Comparison of ENCODE assay signal across 15 cellular contexts in the genomic region with DNA sequence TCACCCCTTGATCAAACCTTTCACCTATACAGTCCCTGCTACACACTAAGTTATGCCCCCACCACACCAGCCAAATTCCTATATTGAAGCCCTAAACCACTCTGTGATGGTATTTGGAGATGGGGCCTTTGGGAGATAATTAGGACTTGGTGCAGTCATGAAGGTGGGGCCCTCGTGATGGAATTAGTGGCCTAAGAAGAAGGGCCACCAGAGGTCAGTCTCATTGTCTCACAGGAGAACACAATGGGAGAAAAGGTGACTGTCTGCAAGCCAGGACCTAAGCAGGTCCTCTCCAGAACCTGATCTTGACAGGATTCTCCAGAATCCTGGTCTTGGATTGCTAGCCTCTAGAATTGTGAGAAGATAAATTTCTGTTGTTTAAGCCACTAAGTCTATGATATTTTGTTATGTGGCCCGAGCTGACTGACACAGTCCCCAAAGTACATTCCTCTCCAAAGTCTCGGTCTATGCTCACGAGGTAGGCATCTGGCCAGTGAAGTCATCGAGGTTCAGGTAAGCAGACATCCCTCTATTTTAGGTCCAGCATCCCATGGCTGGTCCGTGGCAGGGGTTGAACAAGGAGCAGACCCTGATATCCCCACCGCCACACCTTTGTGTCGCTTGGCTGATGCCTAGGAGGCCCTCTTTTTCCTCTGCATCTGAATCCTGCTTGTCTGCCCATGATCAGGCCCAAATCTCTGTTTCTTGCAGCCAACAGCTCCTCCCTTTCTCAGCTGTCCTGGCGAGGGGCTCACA.
A peak's percentile ranks its signal among the peaks of the same experiment; 100 is the strongest.
DNase-seq lines count a peak whose midpoint lies in the region; ATAC-seq, FAIRE-seq and TF ChIP-seq lines count a peak whose summit lies in the region.
"Had no signal": no experiment of that assay in that cellular context is flagged by ENCODE, and none has a peak within 500 bp of the region (broad histone marks: within the 10 kb centered on the region; RNA-seq: fewer than 3 reads in every experiment).

No MANE protein-coding gene starts in this region.

- no peaks in the 10 kb centered on the region for H3K9me3 ChIP-seq in H1 (ENCODE audit: insufficient read depth in 2 of 2, low read depth in 1 of 2, low read length in 1 of 2)

- CTCF ChIA-PET in T-cell (lab: Charles Lee) (interaction anchor here (0.5 to 1.6 kb wide), 4 partner anchors 12 to 680 kb away, joined by 3 to 8 read pairs (median 4); partner anchors contain the start of gene NFATC2 (in 1 of the 2)), H1 (lab: Charles Lee; ENCODE audit: partially characterized antibody) (interaction anchor here (0.7 to 4.6 kb wide), 6 partner anchors 8 to 422 kb away, joined by 3 to 15 read pairs (median 4); partner anchors contain the start of gene NFATC2)

- peak overlapping the region; percentile 46 for H3K27ac Mint-ChIP-seq in activated naive CD4-positive, alpha-beta T cell treated with anti-CD3 and anti-CD28 coated beads, Interleukin-2, amount 50 U/mL, for 24 hours
- H3K27ac Mint-ChIP-seq in T-cell = peak overlapping the region; percentile 98 to 99
- H3K27ac Mint-ChIP-seq in stimulated activated naive CD8-positive, alpha-beta T cell treated with anti-CD3 and anti-CD28 coated beads, Interleukin-15, amount 100 ng/mL, for 72 hours = peak overlapping the region; percentile 75 to 86
- H3K27ac Mint-ChIP-seq: H9 had no signal

- H3K27ac ChIP-seq in H1 (ENCODE audit: low read depth, low read length) = no peak overlapping the region
- H3K27ac ChIP-seq: parathyroid adenoma had no signal

- H3K9ac ChIP-seq in H1 (replicated peaks in 1 of 4; ENCODE audit: extremely low read depth in 1 of 4, low read depth in 3 of 4, low read length in 3 of 4) = no peak overlapping the region
- H3K9ac ChIP-seq: parathyroid adenoma had no signal

- no peak overlapping the region for H3K56ac ChIP-seq in H1 (replicated peaks; ENCODE audit: insufficient read length, low read depth, low read length)

- no peaks in the 10 kb centered on the region for H3K9me3 Mint-ChIP-seq in activated naive CD4-positive, alpha-beta T cell treated with anti-CD3 and anti-CD28 coated beads, Interleukin-2, amount 50 U/mL, for 24 hours
- no peaks in the 10 kb centered on the region for H3K9me3 Mint-ChIP-seq in T-cell
- H3K9me3 Mint-ChIP-seq in stimulated activated naive CD8-positive, alpha-beta T cell treated with anti-CD3 and anti-CD28 coated beads, Interleukin-15, amount 100 ng/mL, for 72 hours = no peaks in the 10 kb centered on the region
- H3K9me3 Mint-ChIP-seq: H9 had no signal

- no peaks in the 10 kb centered on the region for H4K20me1 ChIP-seq in H1 (replicated peaks in 1 of 2; ENCODE audit: control insufficient read depth in 1 of 2, insufficient read depth in 2 of 2, low read length in 2 of 2)

- H2BK120ac ChIP-seq in H1 (replicated peaks; ENCODE audit: low read depth, low read length) = no peak overlapping the region

- no peak for DNase-seq in activated naive CD4-positive, alpha-beta T cell treated with anti-CD3 and anti-CD28 coated beads, Interleukin-2, amount 50 U/mL, for 16 hours
- DNase-seq in T-cell (no peak), H1 (ENCODE audit: low read depth in 1 of 2, low spot score in 2 of 2) (no peak), NCI-H2107 treated with DMSO at 0.1 percent for 48 hours (lab: John Stamatoyannopoulos, UW; ENCODE audit: unreplicated experiment) (no peak), NCI-H2029 treated with DMSO at 0.1 percent for 48 hours (lab: John Stamatoyannopoulos, UW) (no peak)
- no peak for DNase-seq in stimulated activated naive CD8-positive, alpha-beta T cell treated with anti-CD3 and anti-CD28 coated beads, Interleukin-15, amount 100 ng/mL, for 72 hours
- DNase-seq: activated CD4-positive, alpha-beta T cell treated with anti-CD3 and anti-CD28 coated beads, Interleukin-2, amount 50 U/mL, for 48 hours; GDM1; H9; NCI-H1092; Right ventricle myocardium superior had no signal

- no peak overlapping the region for H2AFZ ChIP-seq in H1 (ENCODE audit: low read length)
- H2AFZ ChIP-seq: parathyroid adenoma had no signal

- no peak overlapping the region for H3K14ac ChIP-seq in H1 (ENCODE audit: insufficient read length)

- H3K36me3 Mint-ChIP-seq in activated naive CD4-positive, alpha-beta T cell treated with anti-CD3 and anti-CD28 coated beads, Interleukin-2, amount 50 U/mL, for 24 hours = peaks cover 14% of the 10 kb centered on the region
- H3K36me3 Mint-ChIP-seq in T-cell = peaks cover 39% of the 10 kb centered on the region

- no peak overlapping the region for H3K4ac ChIP-seq in H1 (replicated peaks; ENCODE audit: insufficient read length, low read depth, low read length)

- no peak overlapping the region for H2BK15ac ChIP-seq in H1 (ENCODE audit: low read length)

- no peak for TF ChIP-seq EP300 in H1 (IDR thresholded peaks at IDR 0.05; ENCODE audit: borderline replicate concordance in 1 of 2, low read depth in 2 of 2, low read length in 2 of 2)

- no peak overlapping the region for H4K5ac ChIP-seq in H1 (ENCODE audit: insufficient read length, low read depth, low read length)

- H2BK20ac ChIP-seq in H1 (ENCODE audit: low read length) = no peak overlapping the region

- no peak overlapping the region for H3K4me3 ChIP-seq in H1 (ENCODE audit: extremely low read depth in 1 of 4, insufficient read depth in 2 of 4, low read depth in 3 of 4, low read length in 4 of 4)

- no peaks in the 10 kb centered on the region for H3K79me1 ChIP-seq in H1 (ENCODE audit: low read depth, low read length)

- TF ChIP-seq POLR2A in H1 (IDR thresholded peaks at IDR 0.05; ENCODE audit: control extremely low read depth in 1 of 2, low read depth in 2 of 2, low read length in 2 of 2) = no peak

- H3K79me2 ChIP-seq in H1 (ENCODE audit: control insufficient read depth in 1 of 2, insufficient read depth in 2 of 2, low read length in 2 of 2) = no peaks in the 10 kb centered on the region
- H3K79me2 ChIP-seq: parathyroid adenoma had no signal

- H2AK5ac ChIP-seq in H1 (ENCODE audit: low read depth, low read length) = no peak overlapping the region

- peaks cover 75% of the 10 kb centered on the region for H3K4me1 Mint-ChIP-seq in activated naive CD4-positive, alpha-beta T cell treated with anti-CD3 and anti-CD28 coated beads, Interleukin-2, amount 50 U/mL, for 24 hours
- peaks cover 76 to 93% (median 88%) of the 10 kb centered on the region in 3 donors for H3K4me1 Mint-ChIP-seq in T-cell
- H3K4me1 Mint-ChIP-seq in stimulated activated naive CD8-positive, alpha-beta T cell treated with anti-CD3 and anti-CD28 coated beads, Interleukin-15, amount 100 ng/mL, for 72 hours = peaks cover 90% of the 10 kb centered on the region

- no peaks in the 10 kb centered on the region for H3K23me2 ChIP-seq in H1 (ENCODE audit: low read depth, low read length)

- H3K18ac ChIP-seq in H1 (ENCODE audit: extremely low read depth, low read length) = no peak overlapping the region

- H3K4me2 ChIP-seq in H1 (ENCODE audit: insufficient read depth in 1 of 2, low read depth in 2 of 2, low read length in 2 of 2) = no peak overlapping the region

- TF ChIP-seq CTCF in H1 (IDR thresholded peaks at IDR 0.05; ENCODE audit: control extremely low read depth in 1 of 3, insufficient read depth in 1 of 3, low read depth in 1 of 3, low read length in 3 of 3) = no peak

- no peaks in the 10 kb centered on the region for H3K27me3 Mint-ChIP-seq in activated naive CD4-positive, alpha-beta T cell treated with anti-CD3 and anti-CD28 coated beads, Interleukin-2, amount 50 U/mL, for 24 hours
- no peaks in the 10 kb centered on the region for H3K27me3 Mint-ChIP-seq in T-cell
- H3K27me3 Mint-ChIP-seq in stimulated activated naive CD8-positive, alpha-beta T cell treated with anti-CD3 and anti-CD28 coated beads, Interleukin-15, amount 100 ng/mL, for 72 hours = no peaks in the 10 kb centered on the region

- no peaks in the 10 kb centered on the region for H3K4me1 ChIP-seq in H1 (replicated peaks in 1 of 4; ENCODE audit: control insufficient read depth in 3 of 4, insufficient read depth in 4 of 4, low read length in 3 of 4)

- no peak overlapping the region for H2BK5ac ChIP-seq in H1 (ENCODE audit: low read depth, low read length)

- H3K27me3 ChIP-seq in H1 (replicated peaks in 1 of 4; ENCODE audit: control insufficient read depth in 3 of 4, extremely low read depth in 1 of 4, insufficient read depth in 3 of 4, low read length in 3 of 4) = no peaks in the 10 kb centered on the region

- H3K23ac ChIP-seq in H1 (ENCODE audit: insufficient read length) = no peak overlapping the region

- 94% methylated on average over 9 of the region's 9 CpGs; no CpG with 5 or more reads in 1 of the 2 experiments for WGBS in H1 (ENCODE audit: extremely low coverage in 1 of 2, insufficient coverage in 1 of 2, insufficient read length in 1 of 2, insufficient replicate concordance in 2 of 2, low coverage in 1 of 2, low lambda C conversion rate in 2 of 2, missing lambda C conversion rate in 1 of 2), 2 experiments

- no peak overlapping the region for H4K91ac ChIP-seq in H1 (replicated peaks; ENCODE audit: insufficient read length, low read length)

- no peak overlapping the region for H3K4me3 Mint-ChIP-seq in activated naive CD4-positive, alpha-beta T cell treated with anti-CD3 and anti-CD28 coated beads, Interleukin-2, amount 50 U/mL, for 24 hours
- peak overlapping the region in 1 of 3 donors; percentile 51 for H3K4me3 Mint-ChIP-seq in T-cell
- H3K4me3 Mint-ChIP-seq in stimulated activated naive CD8-positive, alpha-beta T cell treated with anti-CD3 and anti-CD28 coated beads, Interleukin-15, amount 100 ng/mL, for 72 hours = peak overlapping the region in 1 of 2 donors; percentile 23
- H3K4me3 Mint-ChIP-seq: H9 had no signal

- H3K36me3 ChIP-seq in H1 (ENCODE audit: control insufficient read depth in 2 of 4, insufficient read depth in 4 of 4, low read length in 3 of 4) = no peaks in the 10 kb centered on the region

- no peak for TF ChIP-seq RAD21 in H1 (IDR thresholded peaks at IDR 0.05 in 1 of 2, conservative IDR thresholded peaks at IDR 0.05 in 1 of 2; ENCODE audit: low read depth in 2 of 2, low read length in 2 of 2)

- POLR2A ChIA-PET in T-cell (lab: Charles Lee) (interaction anchor here (1.2 to 1.6 kb wide), 2 partner anchors 97 to 138 kb away, joined by 3 to 6 read pairs; partner anchors contain the start of gene NFATC2 (in 1 of the 2)), H1 (lab: Charles Lee; ENCODE audit: partially characterized antibody) (interaction anchor here (0.7 to 1.4 kb wide), 2 partner anchors 11 to 446 kb away, joined by 3 to 4 read pairs; partner anchors contain the start of gene DPM1)

- FAIRE-seq in H1 (lab: Jason Lieb, UNC) = no peak
- FAIRE-seq: endometrium had no signal

- H2BK12ac ChIP-seq in H1 (ENCODE audit: low read depth, low read length) = 0 out of 2 replicates have a peak overlapping the region, but pooled peaks have one; percentile 39

- no peak for ATAC-seq in T-cell (replicated peaks in 1 of 4)
- ATAC-seq in stimulated activated naive CD8-positive, alpha-beta T cell treated with anti-CD3 and anti-CD28 coated beads, Interleukin-15, amount 100 ng/mL, for 72 hours = no peak
- no peak for ATAC-seq in SK-N-SH treated with all-trans-retinoic acid at 6 μM for 48 hours

- no peak overlapping the region for H4K8ac ChIP-seq in H1 (ENCODE audit: extremely low read depth, insufficient read depth, low read length)

TF ChIP-seq in H1, 55 proteins besides CTCF, POLR2A, EP300 and RAD21 (continues in another document):
- TF ChIP-seq KDM1A (IDR thresholded peaks at IDR 0.05; ENCODE audit: borderline replicate concordance, low read length) = no peak

Comparison
In these comparisons a context has a peak if more than half of its experiments do, and no peak if none do; other contexts are left out.
1. H3K27ac Mint-ChIP-seq: peak in every context shown above with its lines; median percentile 98 in T-cell; 80 in stimulated activated naive CD8-positive, alpha-beta T cell treated with anti-CD3 and anti-CD28 coated beads, Interleukin-15, amount 100 ng/mL, for 72 hours; 46 in activated naive CD4-positive, alpha-beta T cell treated with anti-CD3 and anti-CD28 coated beads, Interleukin-2, amount 50 U/mL, for 24 hours.